In the genomic region with DNA sequence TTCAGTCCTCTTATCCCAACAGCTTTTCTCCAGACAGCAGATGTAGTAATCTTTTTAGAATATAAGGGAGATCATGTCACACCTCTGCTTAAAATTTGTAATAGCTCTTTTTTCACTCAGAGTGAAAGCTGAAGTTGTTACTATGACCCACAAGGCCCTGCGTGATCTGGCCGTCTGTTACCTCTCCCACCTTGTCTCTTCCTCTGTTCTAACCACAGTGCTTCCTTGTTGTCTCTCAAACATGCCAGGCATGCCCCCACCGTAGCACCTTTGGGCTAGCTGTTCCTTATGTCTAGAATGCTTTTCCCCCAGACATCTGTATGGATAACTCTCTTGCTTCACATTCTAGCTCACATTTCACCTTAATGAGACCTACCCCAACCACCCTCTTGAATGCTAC, we compare ENCODE assay signal across 8 cellular contexts. TPM values are rescaled to one million over a fixed set of nuclear protein-coding genes. Genes with fewer than 3 reads are reported as not detected.
A peak's percentile ranks its signal among the peaks of the same experiment; 100 is the strongest.
DNase-seq lines count a peak whose midpoint lies in the region; ATAC-seq and TF ChIP-seq lines count a peak whose summit lies in the region.

No MANE protein-coding gene starts in this region.

- H3K9me2 ChIP-seq in Karpas-422 (replicated peaks; ENCODE audit: insufficient read depth, low read length), result no peaks in the 10 kb centered on the region

- peak overlapping the region; percentile 73 to 89 for H3K27ac Mint-ChIP-seq in activated naive CD4-positive, alpha-beta T cell treated with anti-CD3 and anti-CD28 coated beads, Interleukin-2, amount 50 U/mL, for 72 hours

- no peak for DNase-seq in Karpas-422
- DNase-seq in activated naive CD4-positive, alpha-beta T cell treated with anti-CD3 and anti-CD28 coated beads, Interleukin-2, amount 50 U/mL, for 72 hours (ENCODE audit: low spot score in 2 of 2), result peak in 1 of 2 donors; percentile 18
- DNase-seq in anterior cingulate cortex (lab: John Stamatoyannopoulos, UW), result no peak
- no peak for DNase-seq in midbrain (lab: John Stamatoyannopoulos, UW)

- H3K9me3 ChIP-seq in BLaER1, result no peaks in the 10 kb centered on the region
- no peaks in the 10 kb centered on the region for H3K9me3 ChIP-seq in Karpas-422 (ENCODE audit: low read length)

- peaks cover 76% of the 10 kb centered on the region for H4K20me1 ChIP-seq in BLaER1
- no peaks in the 10 kb centered on the region for H4K20me1 ChIP-seq in Karpas-422 (ENCODE audit: insufficient read depth, low read depth, low read length)

- H3K27ac ChIP-seq in BLaER1 (0 out of 2 replicates have a peak overlapping the region, but pooled peaks have one; percentile 18), Karpas-422 (ENCODE audit: low read length) (peak overlapping the region; percentile 68)

- H3K79me2 ChIP-seq in Karpas-422 (ENCODE audit: low read length), result peaks cover 68% of the 10 kb centered on the region

- H3K4me1 ChIP-seq in BLaER1 (peaks cover 64% of the 10 kb centered on the region), Karpas-422 (ENCODE audit: low read length) (peaks cover 48% of the 10 kb centered on the region)

- H3K4me2 ChIP-seq in BLaER1 (peak overlapping the region; percentile 69), Karpas-422 (ENCODE audit: low read depth, low read length, poor library complexity, severe bottlenecking) (peak overlapping the region; percentile 45)

- H3K36me3 ChIP-seq in BLaER1, result peaks cover 68% of the 10 kb centered on the region
- peaks cover 31% of the 10 kb centered on the region; the same call in 1 of the 2 replicates for H3K36me3 ChIP-seq in Karpas-422 (ENCODE audit: insufficient read depth, low read length)

- peak; percentile 68 for ATAC-seq in GM19467 (IDR thresholded peaks at IDR 0.05; ENCODE audit: unreplicated experiment)
- ATAC-seq in activated naive CD4-positive, alpha-beta T cell treated with anti-CD3 and anti-CD28 coated beads, Interleukin-2, amount 50 U/mL, for 72 hours, result peak; percentile 80 to 89
- ATAC-seq in SK-N-SH treated with all-trans-retinoic acid at 6 μM for 48 hours, result no peak
- ATAC-seq in HG03439 (IDR thresholded peaks at IDR 0.05; ENCODE audit: unreplicated experiment), result no peak

- peaks cover 14 to 24% of the 10 kb centered on the region in 2 donors for H3K36me3 Mint-ChIP-seq in activated naive CD4-positive, alpha-beta T cell treated with anti-CD3 and anti-CD28 coated beads, Interleukin-2, amount 50 U/mL, for 72 hours

- H3K27me3 ChIP-seq in BLaER1, result no peaks in the 10 kb centered on the region
- no peaks in the 10 kb centered on the region for H3K27me3 ChIP-seq in Karpas-422 (ENCODE audit: low read length)

- H3K9ac ChIP-seq in BLaER1 (peak overlapping the region; percentile 32; the same call in 1 of the 2 replicates), Karpas-422 (ENCODE audit: low read length) (peak overlapping the region; percentile 22)

- no peak overlapping the region for H2AFZ ChIP-seq in Karpas-422 (ENCODE audit: low read length)

- H3K4me3 ChIP-seq in BLaER1 (no peak overlapping the region), Karpas-422 (ENCODE audit: low read length) (peak overlapping the region; percentile 20)

- no peaks in the 10 kb centered on the region for H3K9me3 Mint-ChIP-seq in activated naive CD4-positive, alpha-beta T cell treated with anti-CD3 and anti-CD28 coated beads, Interleukin-2, amount 50 U/mL, for 72 hours

TF ChIP-seq in SK-N-SH treated with all-trans-retinoic acid at 6 μM for 48 hours, 23 proteins besides CTCF, POLR2A, EP300 and RAD21:
- TF ChIP-seq BACH2 (CRISPR knock-in tag; IDR thresholded peaks at IDR 0.05; ENCODE audit: borderline replicate concordance) (no peak), TCF4 (CRISPR knock-in tag; IDR thresholded peaks at IDR 0.05; ENCODE audit: borderline replicate concordance) (no peak), ESRRG (CRISPR knock-in tag; IDR thresholded peaks at IDR 0.05) (no peak), SNAI2 (CRISPR knock-in tag; IDR thresholded peaks at IDR 0.05) (no peak), GLIS3 (CRISPR knock-in tag; IDR thresholded peaks at IDR 0.05) (no peak)
- TF ChIP-seq, protein P1, sequence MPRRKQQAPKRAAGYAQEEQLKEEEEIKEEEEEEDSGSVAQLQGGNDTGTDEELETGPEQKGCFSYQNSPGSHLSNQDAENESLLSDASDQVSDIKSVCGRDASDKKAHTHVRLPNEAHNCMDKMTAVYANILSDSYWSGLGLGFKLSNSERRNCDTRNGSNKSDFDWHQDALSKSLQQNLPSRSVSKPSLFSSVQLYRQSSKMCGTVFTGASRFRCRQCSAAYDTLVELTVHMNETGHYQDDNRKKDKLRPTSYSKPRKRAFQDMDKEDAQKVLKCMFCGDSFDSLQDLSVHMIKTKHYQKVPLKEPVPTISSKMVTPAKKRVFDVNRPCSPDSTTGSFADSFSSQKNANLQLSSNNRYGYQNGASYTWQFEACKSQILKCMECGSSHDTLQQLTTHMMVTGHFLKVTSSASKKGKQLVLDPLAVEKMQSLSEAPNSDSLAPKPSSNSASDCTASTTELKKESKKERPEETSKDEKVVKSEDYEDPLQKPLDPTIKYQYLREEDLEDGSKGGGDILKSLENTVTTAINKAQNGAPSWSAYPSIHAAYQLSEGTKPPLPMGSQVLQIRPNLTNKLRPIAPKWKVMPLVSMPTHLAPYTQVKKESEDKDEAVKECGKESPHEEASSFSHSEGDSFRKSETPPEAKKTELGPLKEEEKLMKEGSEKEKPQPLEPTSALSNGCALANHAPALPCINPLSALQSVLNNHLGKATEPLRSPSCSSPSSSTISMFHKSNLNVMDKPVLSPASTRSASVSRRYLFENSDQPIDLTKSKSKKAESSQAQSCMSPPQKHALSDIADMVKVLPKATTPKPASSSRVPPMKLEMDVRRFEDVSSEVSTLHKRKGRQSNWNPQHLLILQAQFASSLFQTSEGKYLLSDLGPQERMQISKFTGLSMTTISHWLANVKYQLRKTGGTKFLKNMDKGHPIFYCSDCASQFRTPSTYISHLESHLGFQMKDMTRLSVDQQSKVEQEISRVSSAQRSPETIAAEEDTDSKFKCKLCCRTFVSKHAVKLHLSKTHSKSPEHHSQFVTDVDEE (CRISPR knock-in tag; IDR thresholded peaks at IDR 0.05), result no peak
- TF ChIP-seq, protein P2, sequence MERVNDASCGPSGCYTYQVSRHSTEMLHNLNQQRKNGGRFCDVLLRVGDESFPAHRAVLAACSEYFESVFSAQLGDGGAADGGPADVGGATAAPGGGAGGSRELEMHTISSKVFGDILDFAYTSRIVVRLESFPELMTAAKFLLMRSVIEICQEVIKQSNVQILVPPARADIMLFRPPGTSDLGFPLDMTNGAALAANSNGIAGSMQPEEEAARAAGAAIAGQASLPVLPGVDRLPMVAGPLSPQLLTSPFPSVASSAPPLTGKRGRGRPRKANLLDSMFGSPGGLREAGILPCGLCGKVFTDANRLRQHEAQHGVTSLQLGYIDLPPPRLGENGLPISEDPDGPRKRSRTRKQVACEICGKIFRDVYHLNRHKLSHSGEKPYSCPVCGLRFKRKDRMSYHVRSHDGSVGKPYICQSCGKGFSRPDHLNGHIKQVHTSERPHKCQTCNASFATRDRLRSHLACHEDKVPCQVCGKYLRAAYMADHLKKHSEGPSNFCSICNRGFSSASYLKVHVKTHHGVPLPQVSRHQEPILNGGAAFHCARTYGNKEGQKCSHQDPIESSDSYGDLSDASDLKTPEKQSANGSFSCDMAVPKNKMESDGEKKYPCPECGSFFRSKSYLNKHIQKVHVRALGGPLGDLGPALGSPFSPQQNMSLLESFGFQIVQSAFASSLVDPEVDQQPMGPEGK (CRISPR knock-in tag; IDR thresholded peaks at IDR 0.05; ENCODE audit: borderline replicate concordance), result no peak

RNA-seq across cellular contexts. Expression of a gene that starts 6.5 kb away (rescaled TPM):
- total RNA-seq in Karpas-422 (2014; rRNA removed; shearing (Covaris generic); ENCODE audit: low replicate concordance), result 33.2 and 42.8 TPM in 2 replicates
- total RNA-seq in activated naive CD4-positive, alpha-beta T cell treated with anti-CD3 and anti-CD28 coated beads, Interleukin-2, amount 50 U/mL, for 72 hours, result 10 to 100 TPM; 23.2 to 43.8 TPM

RNA-seq across cellular contexts. Expression of a gene that starts 22.4 kb away (rescaled TPM):
- total RNA-seq in Karpas-422 (2014; rRNA removed; shearing (Covaris generic); ENCODE audit: low replicate concordance), result 2.2 and 3.2 TPM in 2 replicates
- 1 to 10 TPM in 1 of 2 donors, under 1 TPM in 1; 0.54 to 3.1 TPM for total RNA-seq in activated naive CD4-positive, alpha-beta T cell treated with anti-CD3 and anti-CD28 coated beads, Interleukin-2, amount 50 U/mL, for 72 hours

RNA-seq across cellular contexts. Expression of a gene that starts 34.8 kb away (rescaled TPM):
- total RNA-seq in Karpas-422 (2014; rRNA removed; shearing (Covaris generic); ENCODE audit: low replicate concordance), result 1.4 TPM in 1 of 2 replicates, not detected in the other
- total RNA-seq in activated naive CD4-positive, alpha-beta T cell treated with anti-CD3 and anti-CD28 coated beads, Interleukin-2, amount 50 U/mL, for 72 hours, result 1 to 10 TPM; 1.8 to 3.5 TPM

RNA-seq across cellular contexts. Expression of a gene that starts 56.1 kb away (rescaled TPM):
- total RNA-seq in Karpas-422 (2014; rRNA removed; shearing (Covaris generic); ENCODE audit: low replicate concordance), result 8.5 and 9.0 TPM in 2 replicates
- total RNA-seq in activated naive CD4-positive, alpha-beta T cell treated with anti-CD3 and anti-CD28 coated beads, Interleukin-2, amount 50 U/mL, for 72 hours, result 10 to 100 TPM; 14.3 to 16.9 TPM

Comparison
In these comparisons a context has a peak if more than half of its experiments do, and no peak if none do; other contexts are left out.
1. ATAC-seq: peak in GM19467 (single experiment) and activated naive CD4-positive, alpha-beta T cell treated with anti-CD3 and anti-CD28 coated beads, Interleukin-2, amount 50 U/mL, for 72 hours (2 of 2); none in SK-N-SH treated with all-trans-retinoic acid at 6 μM for 48 hours (single experiment) and HG03439 (single experiment).